Comparison of ENCODE assay signal across 12 cellular contexts in genomic region chr15:79682285-79682684, GRCh38.
DNase-seq lines count a peak whose midpoint lies in the region; ATAC-seq, FAIRE-seq and TF ChIP-seq lines count a peak whose summit lies in the region.
"Had no signal": no experiment of that assay in that cellular context is flagged by ENCODE, and none has a peak within 500 bp of the region (broad histone marks: within the 10 kb centered on the region; RNA-seq: fewer than 3 reads in every experiment).

No MANE protein-coding gene starts in this region.

- FAIRE-seq in RCC 7860 (lab: Jason Lieb, UNC) = peak; percentile 42
- no peak for FAIRE-seq in H54 (lab: Jason Lieb, UNC)

- H3K4me1 ChIP-seq in neuronal stem cell (ENCODE audit: control insufficient read depth in 2 of 2, insufficient read depth in 1 of 2, low read depth in 1 of 2, low read length in 2 of 2) = peaks cover 7 to 11% of the 10 kb centered on the region in 2 donors
- H3K4me1 ChIP-seq: Peyer's patch had no signal

- no peak overlapping the region for H2BK12ac ChIP-seq in neuronal stem cell (ENCODE audit: low read length)

- TF ChIP-seq CTCF in fibroblast of mammary gland (conservative IDR thresholded peaks at IDR 0.05; ENCODE audit: control insufficient read depth, insufficient read depth, low read depth, low read length) = no peak
- no peak for TF ChIP-seq CTCF in endothelial cell (IDR thresholded peaks at IDR 0.05; ENCODE audit: unreplicated experiment)

- peaks cover 3% of the 10 kb centered on the region for H3K27me3 Mint-ChIP-seq in activated CD4-positive, alpha-beta T cell treated with anti-CD3 and anti-CD28 coated beads, Interleukin-2, amount 10 ng/mL, durations not matched to agents 7 days and 5 days
- no peaks in the 10 kb centered on the region for H3K27me3 Mint-ChIP-seq in endothelial cell (ENCODE audit: unreplicated experiment)

- CTCF ChIA-PET in activated CD4-positive, alpha-beta T cell treated with anti-CD3 and anti-CD28 coated beads, Interleukin-2, amount 10 ng/mL, durations not matched to agents 7 days and 5 days (lab: Charles Lee) = no interaction called here

- no peak overlapping the region for H3K4ac ChIP-seq in neuronal stem cell (ENCODE audit: low read length)

- H3K4me3 ChIP-seq in fibroblast of mammary gland (ENCODE audit: control insufficient read depth, low read depth, low read length) (no peak overlapping the region), neuronal stem cell (ENCODE audit: low read length in 2 of 2) (no peak overlapping the region)
- H3K4me3 ChIP-seq: Peyer's patch had no signal

- no peaks in the 10 kb centered on the region for H3K79me1 ChIP-seq in neuronal stem cell (ENCODE audit: low read depth, low read length)

- no peak overlapping the region for H4K91ac ChIP-seq in neuronal stem cell (ENCODE audit: low read depth, low read length, poor library complexity)

- H2BK15ac ChIP-seq in neuronal stem cell (ENCODE audit: low read length) = no peak overlapping the region

- WGBS in neuronal stem cell (ENCODE audit: extremely low coverage in 2 of 2, insufficient read length in 2 of 2, insufficient replicate concordance in 1 of 2), 2 donors = no CpG with 5 or more reads among the region's 3 CpGs

- H3K9me3 Mint-ChIP-seq in activated CD4-positive, alpha-beta T cell treated with anti-CD3 and anti-CD28 coated beads, Interleukin-2, amount 10 ng/mL, durations not matched to agents 7 days and 5 days = no peaks in the 10 kb centered on the region
- no peaks in the 10 kb centered on the region for H3K9me3 Mint-ChIP-seq in endothelial cell (ENCODE audit: unreplicated experiment)
- H3K9me3 Mint-ChIP-seq: activated naive CD8-positive, alpha-beta T cell treated with anti-CD3 and anti-CD28 coated beads, Interleukin-2, amount 10 ng/mL, durations not matched to agents 7 days and 5 days had no signal

- POLR2A ChIA-PET in activated CD4-positive, alpha-beta T cell treated with anti-CD3 and anti-CD28 coated beads, Interleukin-2, amount 10 ng/mL, durations not matched to agents 7 days and 5 days (lab: Charles Lee) = no interaction called here

- no peaks in the 10 kb centered on the region for H3K27me3 ChIP-seq in neuronal stem cell (ENCODE audit: control insufficient read depth in 3 of 3, insufficient read depth in 3 of 3, low read depth in 1 of 3, low read length in 3 of 3)
- H3K27me3 ChIP-seq: Peyer's patch had no signal

- DNase-seq in AG08396 (ENCODE audit: low spot score) (peak; percentile 62), RCC 7860 (ENCODE audit: low spot score) (peak; percentile 31), fibroblast of mammary gland (ENCODE audit: low read depth) (peak; percentile 91), neuronal stem cell (ENCODE audit: low spot score) (no peak), endothelial cell (ENCODE audit: low spot score) (no peak), H54 (ENCODE audit: insufficient read length, low spot score) (no peak)
- no peak for DNase-seq in activated CD4-positive, alpha-beta T cell treated with anti-CD3 and anti-CD28 coated beads, Interleukin-2, amount 10 ng/mL, durations not matched to agents 7 days and 5 days
- DNase-seq: activated naive CD8-positive, alpha-beta T cell treated with anti-CD3 and anti-CD28 coated beads, Interleukin-2, amount 10 ng/mL, durations not matched to agents 7 days and 5 days; NCI-H1436 treated with DMSO at 0.1 percent for 48 hours; Peyer's patch had no signal

- H3K27ac ChIP-seq in neuronal stem cell (replicated peaks; ENCODE audit: low read length) = no peak overlapping the region
- H3K27ac ChIP-seq: neutrophil, Peyer's patch had no signal

- TF ChIP-seq POLR2A in H54 (IDR thresholded peaks at IDR 0.05; ENCODE audit: low read depth, low read length) = no peak

- no peak overlapping the region for H3K27ac Mint-ChIP-seq in activated CD4-positive, alpha-beta T cell treated with anti-CD3 and anti-CD28 coated beads, Interleukin-2, amount 10 ng/mL, durations not matched to agents 7 days and 5 days
- H3K27ac Mint-ChIP-seq in endothelial cell (ENCODE audit: unreplicated experiment) = no peak overlapping the region
- H3K27ac Mint-ChIP-seq: activated naive CD8-positive, alpha-beta T cell treated with anti-CD3 and anti-CD28 coated beads, Interleukin-2, amount 10 ng/mL, durations not matched to agents 7 days and 5 days had no signal

- H2BK5ac ChIP-seq in neuronal stem cell (ENCODE audit: low read length) = no peak overlapping the region

- no peak for ATAC-seq in GM21528 (IDR thresholded peaks at IDR 0.05; ENCODE audit: low FRiP score, unreplicated experiment)

- H3K14ac ChIP-seq in neuronal stem cell (ENCODE audit: low read length) = no peak overlapping the region

- no peak overlapping the region for H2AFZ ChIP-seq in neuronal stem cell (ENCODE audit: low read length)

- no peaks in the 10 kb centered on the region for H3K9me3 ChIP-seq in neuronal stem cell (replicated peaks in 1 of 2; ENCODE audit: control insufficient read depth in 2 of 2, insufficient read depth in 1 of 2, low read depth in 1 of 2, low read length in 2 of 2)
- H3K9me3 ChIP-seq: neutrophil, Peyer's patch had no signal

- no peaks in the 10 kb centered on the region for H3K4me1 Mint-ChIP-seq in activated CD4-positive, alpha-beta T cell treated with anti-CD3 and anti-CD28 coated beads, Interleukin-2, amount 10 ng/mL, durations not matched to agents 7 days and 5 days
- H3K4me1 Mint-ChIP-seq in endothelial cell (ENCODE audit: unreplicated experiment) = peaks cover 6% of the 10 kb centered on the region
- H3K4me1 Mint-ChIP-seq: activated naive CD8-positive, alpha-beta T cell treated with anti-CD3 and anti-CD28 coated beads, Interleukin-2, amount 10 ng/mL, durations not matched to agents 7 days and 5 days had no signal

- no peak overlapping the region for H3K23ac ChIP-seq in neuronal stem cell (ENCODE audit: low read depth, low read length, poor library complexity)

- H3K9ac ChIP-seq in neuronal stem cell (ENCODE audit: low read depth, low read length, poor library complexity) = no peak overlapping the region

- peak overlapping the region; percentile 41 for H2AK5ac ChIP-seq in neuronal stem cell (ENCODE audit: low read depth, low read length)

- H3K4me3 Mint-ChIP-seq in activated CD4-positive, alpha-beta T cell treated with anti-CD3 and anti-CD28 coated beads, Interleukin-2, amount 10 ng/mL, durations not matched to agents 7 days and 5 days = no peak overlapping the region
- no peak overlapping the region for H3K4me3 Mint-ChIP-seq in endothelial cell (ENCODE audit: unreplicated experiment)
- H3K4me3 Mint-ChIP-seq: activated naive CD8-positive, alpha-beta T cell treated with anti-CD3 and anti-CD28 coated beads, Interleukin-2, amount 10 ng/mL, durations not matched to agents 7 days and 5 days had no signal

- H3K4me2 ChIP-seq in neuronal stem cell (ENCODE audit: insufficient read depth, low read length, poor library complexity, severe bottlenecking) = no peak overlapping the region

- no peaks in the 10 kb centered on the region for H3K36me3 ChIP-seq in neuronal stem cell (replicated peaks in 1 of 2; ENCODE audit: control insufficient read depth in 2 of 2, insufficient read depth in 2 of 2, low read length in 2 of 2)
- H3K36me3 ChIP-seq: neutrophil, Peyer's patch had no signal

- H4K8ac ChIP-seq in neuronal stem cell (ENCODE audit: low read depth, low read length) = no peak overlapping the region

- H3K18ac ChIP-seq in neuronal stem cell (ENCODE audit: low read length) = peak overlapping the region; percentile 39

- H3K36me3 Mint-ChIP-seq in activated CD4-positive, alpha-beta T cell treated with anti-CD3 and anti-CD28 coated beads, Interleukin-2, amount 10 ng/mL, durations not matched to agents 7 days and 5 days (ENCODE audit: low read depth) = no peaks in the 10 kb centered on the region
- H3K36me3 Mint-ChIP-seq in endothelial cell (ENCODE audit: low read depth, unreplicated experiment) = no peaks in the 10 kb centered on the region
- H3K36me3 Mint-ChIP-seq: activated naive CD8-positive, alpha-beta T cell treated with anti-CD3 and anti-CD28 coated beads, Interleukin-2, amount 10 ng/mL, durations not matched to agents 7 days and 5 days had no signal

- no peak overlapping the region for H2BK120ac ChIP-seq in neuronal stem cell (ENCODE audit: low read depth, low read length)

Comparison
In these comparisons a context has a peak if more than half of its experiments do, and no peak if none do; other contexts are left out.
1. DNase-seq: peak in AG08396 (single experiment), RCC 7860 (single experiment) and fibroblast of mammary gland (single experiment); none in neuronal stem cell (single experiment), activated CD4-positive, alpha-beta T cell treated with anti-CD3 and anti-CD28 coated beads, Interleukin-2, amount 10 ng/mL, durations not matched to agents 7 days and 5 days (single experiment), endothelial cell (single experiment) and H54 (single experiment).